Comparison of ENCODE assay signal across 1 cellular context in genomic region chr3:196620228-196620627, GRCh38.
TF ChIP-seq lines count a peak whose summit lies in the region.

No MANE protein-coding gene starts in this region.

TF ChIP-seq in K562, 482 proteins besides CTCF, POLR2A, EP300 and RAD21 (continued from another document and continues in another):
- TF ChIP-seq GABPA (tag; conservative IDR thresholded peaks at IDR 0.05; ENCODE audit: low read depth) (peak; percentile 32; the same call in 1 of the 2 replicates), ARID2 (IDR thresholded peaks at IDR 0.05) (no peak), ETV1 (tag; conservative IDR thresholded peaks at IDR 0.05; ENCODE audit: low read depth) (no peak; the same call in 1 of the 2 replicates), HDAC6 (IDR thresholded peaks at IDR 0.05; ENCODE audit: low read depth, low read length) (no peak), ATF6 (CRISPR knock-in tag; IDR thresholded peaks at IDR 0.05) (no peak), BDP1 (IDR thresholded peaks at IDR 0.05; ENCODE audit: insufficient read depth, insufficient read length) (no peak), FOXO4 (CRISPR knock-in tag; IDR thresholded peaks at IDR 0.05) (no peak), HBP1 (CRISPR knock-in tag; IDR thresholded peaks at IDR 0.05) (no peak), ARID1B (IDR thresholded peaks at IDR 0.05) (0 out of 2 replicates have a peak, but pooled peaks have one; percentile 18), PYGO2 (tag; IDR thresholded peaks at IDR 0.05) (no peak), ZNF407 (IDR thresholded peaks at IDR 0.05; ENCODE audit: low read depth) (no peak), TBP (optimal IDR thresholded peaks at IDR 0.05; ENCODE audit: low read depth, low read length) (no peak), ZNF324 (CRISPR knock-in tag; IDR thresholded peaks at IDR 0.05) (no peak), POLR3G (IDR thresholded peaks at IDR 0.05; ENCODE audit: extremely low read depth, insufficient read length, insufficient replicate concordance) (no peak), CXXC5 (CRISPR knock-in tag; IDR thresholded peaks at IDR 0.05) (peak; percentile 15; the same call in 1 of the 2 replicates), NCOA4 (IDR thresholded peaks at IDR 0.05; ENCODE audit: partially characterized antibody) (no peak), RBM25 (IDR thresholded peaks at IDR 0.05; ENCODE audit: low read depth, low read length, severe bottlenecking) (no peak), RUNX1 (IDR thresholded peaks at IDR 0.05; ENCODE audit: low read depth) (0 out of 2 replicates have a peak, but pooled peaks have one; percentile 23), MNT (conservative IDR thresholded peaks at IDR 0.05) (0 out of 4 replicates have a peak, but pooled peaks of 1 of the 2 experiments have one; percentile 18), HDAC2 (IDR thresholded peaks at IDR 0.05) (peak; percentile 91), ZNF561 (CRISPR knock-in tag; conservative IDR thresholded peaks at IDR 0.05) (no peak), STAT5A (IDR thresholded peaks at IDR 0.05; ENCODE audit: borderline replicate concordance, low read length) (no peak), SMARCE1 (IDR thresholded peaks at IDR 0.05) (peak; percentile 43; the same call in 1 of the 2 replicates), CBFA2T3 (IDR thresholded peaks at IDR 0.05) (peak; percentile 43; the same call in 1 of the 2 replicates), BRD9 (IDR thresholded peaks at IDR 0.05; ENCODE audit: low read depth, partially characterized antibody) (no peak), ATF3 (IDR thresholded peaks at IDR 0.05) (peak; percentile 69), ATF3 (CRISPR knock-in tag; conservative IDR thresholded peaks at IDR 0.05) (no peak), ZBTB7A (IDR thresholded peaks at IDR 0.05; ENCODE audit: borderline replicate concordance, control insufficient read depth, low read depth, low read length) (peak; percentile 63; the same call in 1 of the 2 replicates), CTCFL (IDR thresholded peaks at IDR 0.05; ENCODE audit: borderline replicate concordance, insufficient read depth, low read depth, low read length, poor library complexity, severe bottlenecking) (no peak), CEBPG (CRISPR knock-in tag; IDR thresholded peaks at IDR 0.05) (peak; percentile 58; the same call in 1 of the 2 replicates), CEBPG (tag; conservative IDR thresholded peaks at IDR 0.05 in 1 of 2, IDR thresholded peaks at IDR 0.05 in 1 of 2) (0 out of 4 replicates have a peak, but pooled peaks of 1 of the 2 experiments have one; percentile 27), ZNF507 (tag; conservative IDR thresholded peaks at IDR 0.05) (no peak), ZNF408 (CRISPR knock-in tag; IDR thresholded peaks at IDR 0.05; ENCODE audit: low read depth) (no peak), SPI1 (IDR thresholded peaks at IDR 0.05; ENCODE audit: borderline replicate concordance, low read depth, low read length) (peak; percentile 41; the same call in 1 of the 2 replicates), USF1 (CRISPR knock-in tag; IDR thresholded peaks at IDR 0.05) (no peak), XRCC3 (IDR thresholded peaks at IDR 0.05) (peak; percentile 58; the same call in 1 of the 2 replicates), ZBTB2 (IDR thresholded peaks at IDR 0.05) (no peak), ZNF75A (CRISPR knock-in tag; IDR thresholded peaks at IDR 0.05) (no peak), ZNF143 (CRISPR knock-in tag; IDR thresholded peaks at IDR 0.05) (no peak)
